Comparison of ENCODE assay signal across 1 cellular context in genomic region chr19:19170053-19170945, GRCh38.
TF ChIP-seq lines count a peak whose summit lies in the region.

Gene MEF2B (minus strand): TSS chr19:19170263. CDS start chr19:19150735, 19,528 bp downstream.

TF ChIP-seq in GM12878, 131 proteins besides CTCF, POLR2A, EP300 and RAD21 (continued from another document and continues in another):
- TF ChIP-seq ATF2 (IDR thresholded peaks at IDR 0.05; ENCODE audit: low read length) (no peak), USF2 (IDR thresholded peaks at IDR 0.05; ENCODE audit: borderline replicate concordance, low read depth, low read length) (no peak), ATF7 (IDR thresholded peaks at IDR 0.05; ENCODE audit: low read depth) (no peak), BCL11A (IDR thresholded peaks at IDR 0.05; ENCODE audit: low read depth, low read length) (no peak), NFIC (IDR thresholded peaks at IDR 0.05; ENCODE audit: low read depth, low read length) (no peak), ZBTB33 (IDR thresholded peaks at IDR 0.05) (no peak), ZNF217 (IDR thresholded peaks at IDR 0.05) (no peak), BACH1 (IDR thresholded peaks at IDR 0.05; ENCODE audit: borderline replicate concordance) (no peak), KLF5 (IDR thresholded peaks at IDR 0.05; ENCODE audit: partially characterized antibody) (no peak), PRDM15 (CRISPR knock-in tag; IDR thresholded peaks at IDR 0.05) (no peak), CBX5 (IDR thresholded peaks at IDR 0.05; ENCODE audit: low read depth) (no peak), CEBPB (IDR thresholded peaks at IDR 0.05; ENCODE audit: borderline replicate concordance in 1 of 2, low read depth in 2 of 2, low read length in 2 of 2) (no peak), NR2F1 (conservative IDR thresholded peaks at IDR 0.05) (peak; percentile 90), MTA3 (IDR thresholded peaks at IDR 0.05; ENCODE audit: borderline replicate concordance, low read length) (no peak), RAD51 (IDR thresholded peaks at IDR 0.05) (no peak), CBX3 (IDR thresholded peaks at IDR 0.05; ENCODE audit: borderline replicate concordance, low read depth) (no peak), TAF1 (IDR thresholded peaks at IDR 0.05; ENCODE audit: borderline replicate concordance, low read depth, low read length) (peak; percentile 62; the same call in 1 of the 2 replicates), STAT1 (conservative IDR thresholded peaks at IDR 0.05) (no peak), SMAD1 (IDR thresholded peaks at IDR 0.05; ENCODE audit: low read depth, partially characterized antibody) (no peak), HDGF (IDR thresholded peaks at IDR 0.05) (no peak; the same call in 1 of the 2 replicates), ASH2L (IDR thresholded peaks at IDR 0.05; ENCODE audit: borderline replicate concordance, low read depth) (no peak), ETV6 (conservative IDR thresholded peaks at IDR 0.05 in 1 of 2, IDR thresholded peaks at IDR 0.05 in 1 of 2; ENCODE audit: borderline replicate concordance in 1 of 2, low read depth in 1 of 2) (no peak), SREBF1 (IDR thresholded peaks at IDR 0.05; ENCODE audit: low read length) (no peak), SMAD5 (IDR thresholded peaks at IDR 0.05; ENCODE audit: low read depth) (peak; percentile 74; the same call in 1 of the 2 replicates), HDAC2 (IDR thresholded peaks at IDR 0.05) (no peak), MEF2B (IDR thresholded peaks at IDR 0.05; ENCODE audit: partially characterized antibody, poor library complexity, severe bottlenecking) (no peak), RCOR1 (conservative IDR thresholded peaks at IDR 0.05; ENCODE audit: low read depth, low read length) (no peak), CREB1 (IDR thresholded peaks at IDR 0.05; ENCODE audit: low read depth) (no peak), EED (IDR thresholded peaks at IDR 0.05; ENCODE audit: low read depth) (no peak), POLR2AphosphoS2 (IDR thresholded peaks at IDR 0.05; ENCODE audit: low read depth, low read length) (peak; percentile 61; the same call in 1 of the 2 replicates), IKZF2 (IDR thresholded peaks at IDR 0.05) (no peak), ESRRA (IDR thresholded peaks at IDR 0.05; ENCODE audit: low read length) (no peak), ZBTB4 (CRISPR knock-in tag; IDR thresholded peaks at IDR 0.05) (no peak), ZNF592 (IDR thresholded peaks at IDR 0.05) (no peak), FOXK2 (IDR thresholded peaks at IDR 0.05) (no peak)
- TF ChIP-seq, protein P1, sequence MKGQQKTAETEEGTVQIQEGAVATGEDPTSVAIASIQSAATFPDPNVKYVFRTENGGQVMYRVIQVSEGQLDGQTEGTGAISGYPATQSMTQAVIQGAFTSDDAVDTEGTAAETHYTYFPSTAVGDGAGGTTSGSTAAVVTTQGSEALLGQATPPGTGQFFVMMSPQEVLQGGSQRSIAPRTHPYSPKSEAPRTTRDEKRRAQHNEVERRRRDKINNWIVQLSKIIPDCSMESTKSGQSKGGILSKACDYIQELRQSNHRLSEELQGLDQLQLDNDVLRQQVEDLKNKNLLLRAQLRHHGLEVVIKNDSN (IDR thresholded peaks at IDR 0.05; ENCODE audit: borderline replicate concordance, extremely low read length, insufficient read depth, low read depth, low read length), result no peak
- TF ChIP-seq, protein P2, sequence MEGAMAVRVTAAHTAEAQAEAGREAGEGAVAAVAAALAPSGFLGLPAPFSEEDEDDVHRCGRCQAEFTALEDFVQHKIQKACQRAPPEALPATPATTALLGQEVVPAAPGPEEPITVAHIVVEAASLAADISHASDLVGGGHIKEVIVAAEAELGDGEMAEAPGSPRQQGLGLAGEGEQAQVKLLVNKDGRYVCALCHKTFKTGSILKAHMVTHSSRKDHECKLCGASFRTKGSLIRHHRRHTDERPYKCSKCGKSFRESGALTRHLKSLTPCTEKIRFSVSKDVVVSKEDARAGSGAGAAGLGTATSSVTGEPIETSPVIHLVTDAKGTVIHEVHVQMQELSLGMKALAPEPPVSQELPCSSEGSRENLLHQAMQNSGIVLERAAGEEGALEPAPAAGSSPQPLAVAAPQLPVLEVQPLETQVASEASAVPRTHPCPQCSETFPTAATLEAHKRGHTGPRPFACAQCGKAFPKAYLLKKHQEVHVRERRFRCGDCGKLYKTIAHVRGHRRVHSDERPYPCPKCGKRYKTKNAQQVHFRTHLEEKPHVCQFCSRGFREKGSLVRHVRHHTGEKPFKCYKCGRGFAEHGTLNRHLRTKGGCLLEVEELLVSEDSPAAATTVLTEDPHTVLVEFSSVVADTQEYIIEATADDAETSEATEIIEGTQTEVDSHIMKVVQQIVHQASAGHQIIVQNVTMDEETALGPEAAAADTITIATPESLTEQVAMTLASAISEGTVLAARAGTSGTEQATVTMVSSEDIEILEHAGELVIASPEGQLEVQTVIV (IDR thresholded peaks at IDR 0.05; ENCODE audit: borderline replicate concordance, partially characterized antibody), result no peak
- TF ChIP-seq, protein P3, sequence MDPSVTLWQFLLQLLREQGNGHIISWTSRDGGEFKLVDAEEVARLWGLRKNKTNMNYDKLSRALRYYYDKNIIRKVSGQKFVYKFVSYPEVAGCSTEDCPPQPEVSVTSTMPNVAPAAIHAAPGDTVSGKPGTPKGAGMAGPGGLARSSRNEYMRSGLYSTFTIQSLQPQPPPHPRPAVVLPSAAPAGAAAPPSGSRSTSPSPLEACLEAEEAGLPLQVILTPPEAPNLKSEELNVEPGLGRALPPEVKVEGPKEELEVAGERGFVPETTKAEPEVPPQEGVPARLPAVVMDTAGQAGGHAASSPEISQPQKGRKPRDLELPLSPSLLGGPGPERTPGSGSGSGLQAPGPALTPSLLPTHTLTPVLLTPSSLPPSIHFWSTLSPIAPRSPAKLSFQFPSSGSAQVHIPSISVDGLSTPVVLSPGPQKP (IDR thresholded peaks at IDR 0.05; ENCODE audit: low read depth, low read length), result no peak
